Comparison of ENCODE assay signal across 12 cellular contexts in the genomic region with DNA sequence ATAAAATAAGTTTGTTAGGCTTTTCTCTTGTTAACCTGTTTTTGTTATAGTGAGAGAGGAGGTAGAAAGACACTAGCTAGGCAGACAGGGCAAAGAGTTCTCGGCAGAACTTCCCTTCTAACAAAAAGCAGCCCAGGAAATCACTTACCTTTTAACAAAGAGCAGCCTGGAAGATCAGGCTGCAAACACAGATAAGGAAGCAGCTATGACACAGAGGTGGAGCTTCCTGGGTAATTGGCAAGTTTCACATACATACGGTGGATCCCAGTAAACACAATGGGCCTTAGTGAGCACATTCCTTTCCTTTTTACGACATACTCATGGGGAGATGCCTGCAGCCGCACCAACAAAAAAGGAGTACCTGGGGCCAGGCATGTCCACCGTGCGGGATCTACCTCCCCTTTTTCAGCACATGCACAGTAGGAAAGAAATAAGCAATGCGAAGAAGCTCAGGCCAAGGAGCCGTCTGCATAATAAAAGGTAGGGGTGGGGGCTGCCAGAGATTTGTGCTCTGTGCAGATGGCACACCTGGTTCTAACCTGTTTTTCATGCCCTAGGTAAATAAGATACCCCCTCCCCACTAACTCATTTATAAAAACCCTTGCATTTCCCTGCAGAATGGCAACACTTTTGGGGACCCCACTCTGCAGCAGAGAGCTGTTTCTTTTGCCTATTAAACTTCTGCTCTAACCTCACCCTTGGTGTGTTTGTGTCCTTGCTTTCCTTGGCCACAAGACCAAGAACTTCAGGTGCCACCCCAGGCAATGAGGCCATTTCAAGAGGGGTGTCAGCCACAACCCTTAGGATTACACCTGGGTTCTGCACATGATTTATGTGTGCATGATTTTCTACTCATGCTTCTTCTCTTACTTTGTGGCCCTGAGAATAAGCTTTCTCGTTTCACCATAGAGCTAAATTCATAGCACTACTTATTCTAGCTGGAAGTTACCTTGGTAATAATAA. TPM values are rescaled to one million over a fixed set of nuclear protein-coding genes. Genes with fewer than 3 reads are reported as not detected.
A peak's percentile ranks its signal among the peaks of the same experiment; 100 is the strongest.
DNase-seq lines count a peak whose midpoint lies in the region; ATAC-seq, FAIRE-seq and TF ChIP-seq lines count a peak whose summit lies in the region.
"Had no signal": no experiment of that assay in that cellular context is flagged by ENCODE, and none has a peak within 500 bp of the region (broad histone marks: within the 10 kb centered on the region; RNA-seq: fewer than 3 reads in every experiment).

No MANE protein-coding gene starts in this region.

- H3K9me1 ChIP-seq in endothelial cell of umbilical vein (replicated peaks; ENCODE audit: control insufficient read depth, extremely low read depth, insufficient read depth, low read length): no peaks in the 10 kb centered on the region

- no peak for TF ChIP-seq CTCF in endothelial cell of umbilical vein (IDR thresholded peaks at IDR 0.05; ENCODE audit: extremely low read depth in 1 of 2, insufficient read depth in 1 of 2, low read depth in 1 of 2, low read length in 2 of 2)
- no peak for TF ChIP-seq CTCF in nephron (IDR thresholded peaks at IDR 0.05; ENCODE audit: unreplicated experiment in 3 of 3)
- no peak for TF ChIP-seq CTCF in GM10266 (IDR thresholded peaks at IDR 0.05; ENCODE audit: control insufficient read depth, insufficient read depth, low read depth, missing control alignments)

- CTCF ChIA-PET in endothelial cell of umbilical vein (lab: Charles Lee): no interaction called here

- H3K9me3 Mint-ChIP-seq in nephron: peaks cover 2% of the 10 kb centered on the region
- H3K9me3 Mint-ChIP-seq: activated B cell treated with CpG ODN at 0.5 μM for 24 hours; activated naive CD8-positive, alpha-beta T cell treated with anti-CD3 and anti-CD28 coated beads for 36 hours had no signal

- no peak for TF ChIP-seq POLR2A in endothelial cell of umbilical vein (IDR thresholded peaks at IDR 0.05; ENCODE audit: low read depth, low read length)

- peaks cover 34% of the 10 kb centered on the region for H3K4me1 ChIP-seq in ES-I3 (ENCODE audit: insufficient read depth, low read length)
- no peaks in the 10 kb centered on the region for H3K4me1 ChIP-seq in endothelial cell of umbilical vein (ENCODE audit: control insufficient read depth, extremely low read depth, insufficient read depth, low read length)

- peak overlapping the region; percentile 44 for H3K9ac ChIP-seq in ES-I3 (ENCODE audit: low read depth, low read length)
- no peak overlapping the region for H3K9ac ChIP-seq in endothelial cell of umbilical vein (replicated peaks; ENCODE audit: extremely low read depth, insufficient read depth, low read length)

- BruUV-seq in endothelial cell of umbilical vein (replicated peaks; lab: Mats Ljungman, UMichigan): no TSS peak

- POLR2A ChIA-PET in endothelial cell of umbilical vein (lab: Charles Lee): no interaction called here

- dilution Hi-C loops in endothelial cell of umbilical vein (cut with MboI; ENCODE audit: extremely low pct_ligation_motif_present, low sequenced_read_pairs): no loop called here

- no peak overlapping the region for H2AFZ ChIP-seq in endothelial cell of umbilical vein (ENCODE audit: low read depth, low read length)

- H3K79me2 ChIP-seq in endothelial cell of umbilical vein (ENCODE audit: control insufficient read depth, insufficient read depth, low read length): no peaks in the 10 kb centered on the region

- peaks cover 5% of the 10 kb centered on the region for H3K4me1 Mint-ChIP-seq in nephron
- H3K4me1 Mint-ChIP-seq: activated B cell treated with CpG ODN at 0.5 μM for 24 hours; activated naive CD8-positive, alpha-beta T cell treated with anti-CD3 and anti-CD28 coated beads for 36 hours; CD4-positive, CD25-positive, alpha-beta regulatory T cell had no signal

- H4K20me1 ChIP-seq in endothelial cell of umbilical vein (replicated peaks; ENCODE audit: control insufficient read depth, extremely low read depth, insufficient read depth, low read length): no peaks in the 10 kb centered on the region

- H3K4me2 ChIP-seq in endothelial cell of umbilical vein (ENCODE audit: insufficient read depth, low read length): no peak overlapping the region

- intact Hi-C loops in endothelial cell of umbilical vein (cut with micrococcal nuclease): loop anchor here (5.0 kb wide), 1 partner anchor 1928 kb away; no protein-coding TSS in a partner anchor

- peaks cover 2 to 6% of the 10 kb centered on the region in 2 experiments for H3K27me3 ChIP-seq in endothelial cell of umbilical vein (ENCODE audit: control insufficient read depth in 2 of 2, insufficient read depth in 2 of 2, low read length in 2 of 2)
- H3K27me3 ChIP-seq: neutrophil had no signal

- H3K9me3 ChIP-seq in ES-I3 (ENCODE audit: control insufficient read depth, insufficient read depth, low read length) (peaks cover 8% of the 10 kb centered on the region), endothelial cell of umbilical vein (replicated peaks; ENCODE audit: control insufficient read depth, insufficient read depth, low read length) (no peaks in the 10 kb centered on the region)
- H3K9me3 ChIP-seq: neutrophil had no signal

- peak overlapping the region; percentile 31 to 67 (median 60) for H3K27ac Mint-ChIP-seq in nephron
- H3K27ac Mint-ChIP-seq: activated B cell treated with CpG ODN at 0.5 μM for 24 hours; activated naive CD8-positive, alpha-beta T cell treated with anti-CD3 and anti-CD28 coated beads for 36 hours; CD4-positive, CD25-positive, alpha-beta regulatory T cell had no signal

- no peak overlapping the region for H3K4me3 ChIP-seq in endothelial cell of umbilical vein (replicated peaks in 1 of 3; ENCODE audit: insufficient read depth in 1 of 3, low read depth in 1 of 3, low read length in 3 of 3)

- no peak for FAIRE-seq in endothelial cell of umbilical vein (lab: Jason Lieb, UNC)

- no peak for ATAC-seq in HG02759 (IDR thresholded peaks at IDR 0.05; ENCODE audit: unreplicated experiment)

- no peaks in the 10 kb centered on the region for H3K36me3 ChIP-seq in ES-I3 (ENCODE audit: insufficient read depth, low read length)
- no peaks in the 10 kb centered on the region for H3K36me3 ChIP-seq in endothelial cell of umbilical vein (ENCODE audit: control insufficient read depth in 2 of 2, extremely low read depth in 1 of 2, insufficient read depth in 2 of 2, low read length in 2 of 2)
- H3K36me3 ChIP-seq: neutrophil had no signal

- no peak overlapping the region for H3K4me3 Mint-ChIP-seq in nephron
- H3K4me3 Mint-ChIP-seq: activated B cell treated with CpG ODN at 0.5 μM for 24 hours; activated naive CD8-positive, alpha-beta T cell treated with anti-CD3 and anti-CD28 coated beads for 36 hours; CD4-positive, CD25-positive, alpha-beta regulatory T cell had no signal

- H3K27me3 Mint-ChIP-seq in nephron (ENCODE audit: low read depth): peaks cover 5% of the 10 kb centered on the region

- no peak overlapping the region for H3K27ac ChIP-seq in endothelial cell of umbilical vein (ENCODE audit: insufficient read depth, low read depth, low read length)
- H3K27ac ChIP-seq: neutrophil had no signal

- no peaks in the 10 kb centered on the region for H3K36me3 Mint-ChIP-seq in nephron (ENCODE audit: low read depth)
- H3K36me3 Mint-ChIP-seq: activated naive CD8-positive, alpha-beta T cell treated with anti-CD3 and anti-CD28 coated beads for 36 hours; CD4-positive, CD25-positive, alpha-beta regulatory T cell had no signal

- DNase-seq in OCI-M1 (lab: John Stamatoyannopoulos, UW): peak; percentile 13
- peak; percentile 2 for DNase-seq in endothelial cell of umbilical vein (ENCODE audit: low read depth, low spot score)
- DNase-seq in SIG-M5 (lab: John Stamatoyannopoulos, UW): no peak
- no peak for DNase-seq in activated CD8-positive, alpha-beta memory T cell treated with anti-CD3 and anti-CD28 coated beads for 24 hours
- no peak for DNase-seq in GM10266 (ENCODE audit: extremely low spot score)
- DNase-seq: activated B cell treated with CpG ODN at 0.5 μM for 24 hours; activated naive CD8-positive, alpha-beta T cell treated with anti-CD3 and anti-CD28 coated beads for 36 hours; CD4-positive, CD25-positive, alpha-beta regulatory T cell had no signal

TF ChIP-seq in endothelial cell of umbilical vein, 7 proteins besides CTCF, POLR2A, EP300 and RAD21:
- TF ChIP-seq MYC (IDR thresholded peaks at IDR 0.05; ENCODE audit: low read depth, low read length): no peak
- TF ChIP-seq JUN (IDR thresholded peaks at IDR 0.05; ENCODE audit: borderline replicate concordance, insufficient read depth, insufficient read length, low read depth): no peak
- TF ChIP-seq POLR2AphosphoS5 (IDR thresholded peaks at IDR 0.05; ENCODE audit: insufficient read depth, low read depth, low read length): no peak
- TF ChIP-seq GATA2 (IDR thresholded peaks at IDR 0.05; ENCODE audit: insufficient read depth, insufficient read length, low read depth, low read length): no peak
- no peak for TF ChIP-seq EZH2 (IDR thresholded peaks at IDR 0.05; ENCODE audit: borderline replicate concordance, low read depth, low read length, severe bottlenecking)
- TF ChIP-seq, protein P1, sequence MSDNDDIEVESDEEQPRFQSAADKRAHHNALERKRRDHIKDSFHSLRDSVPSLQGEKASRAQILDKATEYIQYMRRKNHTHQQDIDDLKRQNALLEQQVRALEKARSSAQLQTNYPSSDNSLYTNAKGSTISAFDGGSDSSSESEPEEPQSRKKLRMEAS (IDR thresholded peaks at IDR 0.05; ENCODE audit: insufficient read depth, insufficient read length): no peak
- no peak for TF ChIP-seq FOS (IDR thresholded peaks at IDR 0.05; ENCODE audit: borderline replicate concordance, insufficient read depth, low read length)

RNA-seq across cellular contexts. Expression of a gene that starts 26.5 kb away (rescaled TPM):
- 98.8 and 107 TPM in 2 replicates for total RNA-seq in endothelial cell of umbilical vein
- polyA plus RNA-seq in endothelial cell of umbilical vein: 81.0 and 121 TPM in 2 replicates
- 152 and 154 TPM in 2 replicates for polyA plus RNA-seq in endothelial cell of umbilical vein (2011; cell fraction: cytosol; rRNA removed)
- 87.6 and 102 TPM in 2 replicates for polyA plus RNA-seq in endothelial cell of umbilical vein (2011; cell fraction: nucleus; rRNA removed)
- polyA plus RNA-seq in endothelial cell of umbilical vein (2012): 118 and 161 TPM in 2 replicates
- polyA minus RNA-seq in endothelial cell of umbilical vein: 82.1 and 85.7 TPM in 2 replicates
- 66.7 TPM for polyA minus RNA-seq in endothelial cell of umbilical vein (2011; cell fraction: cytosol; rRNA and poly(A)+ RNA removed)
- polyA minus RNA-seq in endothelial cell of umbilical vein (2011; cell fraction: nucleus; rRNA and poly(A)+ RNA removed): 31.7 and 63.5 TPM in 2 replicates

RNA-seq across cellular contexts. Expression of a gene that starts 27.0 kb away (rescaled TPM):
- 6.9 and 8.8 TPM in 2 replicates for total RNA-seq in endothelial cell of umbilical vein
- polyA plus RNA-seq in endothelial cell of umbilical vein: 2.1 and 4.0 TPM in 2 replicates
- polyA plus RNA-seq in endothelial cell of umbilical vein (2011; cell fraction: cytosol; rRNA removed): 2.7 TPM in 2 replicates
- polyA plus RNA-seq in endothelial cell of umbilical vein (2011; cell fraction: nucleus; rRNA removed): 9.4 and 9.7 TPM in 2 replicates
- polyA plus RNA-seq in endothelial cell of umbilical vein (2012): 2.8 and 3.7 TPM in 2 replicates
- 16.0 and 16.3 TPM in 2 replicates for polyA minus RNA-seq in endothelial cell of umbilical vein
- polyA minus RNA-seq in endothelial cell of umbilical vein (2011; cell fraction: cytosol; rRNA and poly(A)+ RNA removed): 9.4 TPM
- 55.8 and 67.5 TPM in 2 replicates for polyA minus RNA-seq in endothelial cell of umbilical vein (2011; cell fraction: nucleus; rRNA and poly(A)+ RNA removed)

Comparison
In these comparisons a context has a peak if more than half of its experiments do, and no peak if none do; other contexts are left out.
1. DNase-seq: peak in OCI-M1 (single experiment) and endothelial cell of umbilical vein (single experiment); none in SIG-M5 (single experiment), activated CD8-positive, alpha-beta memory T cell treated with anti-CD3 and anti-CD28 coated beads for 24 hours (single experiment) and GM10266 (single experiment).